24 cellular contexts compared by ENCODE assay signal in genomic region chr3:104685492-104685891, GRCh38.
"Had no signal": no experiment of that assay in that cellular context is flagged by ENCODE, and none has a peak within 500 bp of the region (broad histone marks: within the 10 kb centered on the region; RNA-seq: fewer than 3 reads in every experiment).

No MANE protein-coding gene starts in this region.

- DNase-seq: dermis blood vessel endothelial cell; effector memory CD4-positive, alpha-beta T cell; erythroblast; esophagus squamous epithelium; foreskin melanocyte; hypothalamus; immature natural killer cell; left lung; mesenchymal stem cell; mucosa of descending colon; naive B cell; stimulated activated CD4-positive, alpha-beta T cell treated with anti-CD3 and anti-CD28 coated beads, Interleukin-4, amount 100 ng/mL, for 4 hours; stimulated activated naive CD8-positive, alpha-beta T cell treated with anti-CD3 and anti-CD28 coated beads, Interleukin-15, Interleukin-2, amounts not matched to agents 100 U/mL and 50 U/mL, for 24 hours; substantia nigra; testis; tibial artery had no signal

- H3K4me1 ChIP-seq: esophagus squamous epithelium, left lung, prostate gland, right atrium auricular region, testis, tibial artery had no signal

- H3K4me3 ChIP-seq: coronary artery, esophagus squamous epithelium, left lung, mucosa of descending colon, prostate gland, right atrium auricular region, testis, tibial artery had no signal

- H3K36me3 ChIP-seq: esophagus squamous epithelium, left lung, neutrophil, prostate gland, right atrium auricular region, tibial artery had no signal

- H3K27ac ChIP-seq: coronary artery, esophagus squamous epithelium, left lung, neutrophil, prostate gland, right atrium auricular region, testis, tibial artery had no signal

- H3K9me3 ChIP-seq: esophagus squamous epithelium, mucosa of descending colon, prostate gland, right atrium auricular region, testis, tibial artery had no signal

- FAIRE-seq: keratinocyte had no signal

- ATAC-seq: left lung; mucosa of descending colon; natural killer cell treated with Interleukin-12 subunit alpha and Interleukin-12 subunit beta and Interleukin-15 and Interleukin-18, amount 100 ng/mL, for 72 hours; sciatic nerve; stimulated activated memory B cell treated with anti-CD40 and anti-IgM and Interleukin-4, amounts not matched to agents 10 μg/mL and 1 μg/mL and 100 μg/mL, for 72 hours; stimulated activated naive CD8-positive, alpha-beta T cell treated with anti-CD3 and anti-CD28 coated beads, Interleukin-15, Interleukin-2, amounts not matched to agents 100 U/mL and 50 U/mL, for 24 hours had no signal
